ENCODE assay signal across 1 cellular context in the genomic region with DNA sequence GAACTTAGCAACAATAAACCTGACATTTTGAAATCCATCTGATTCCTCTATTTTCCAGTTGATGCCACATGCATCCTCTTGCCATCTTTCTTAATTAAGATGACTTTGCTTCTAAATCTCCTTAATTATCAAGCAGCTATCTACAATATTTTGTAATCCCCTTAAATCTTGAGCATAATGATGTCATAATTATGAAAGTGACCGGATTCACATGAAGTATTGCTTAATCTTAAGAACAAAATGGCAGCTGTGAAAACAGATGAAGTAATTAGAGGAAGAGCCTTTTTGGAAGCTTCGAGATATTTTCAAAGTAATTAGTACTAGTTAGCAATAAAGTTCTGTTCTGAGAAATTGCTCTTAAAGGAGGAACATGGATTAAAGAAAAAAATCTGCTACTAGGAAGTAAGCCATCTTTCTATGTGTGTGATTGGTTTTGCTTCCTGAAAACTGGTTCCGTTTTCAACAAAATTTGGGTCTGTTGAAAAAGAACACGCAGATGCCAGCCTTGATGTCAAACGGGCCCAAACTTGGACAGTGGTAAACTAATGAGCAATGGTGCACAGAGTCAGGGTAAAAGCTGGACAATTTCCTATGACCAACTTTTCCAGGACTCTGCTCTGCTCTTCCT.
TF ChIP-seq lines count a peak whose summit lies in the region.

No MANE protein-coding gene starts in this region.

TF ChIP-seq in IMR-90, 13 proteins besides CTCF, POLR2A, EP300 and RAD21:
- no peak for TF ChIP-seq NFE2L2 (IDR thresholded peaks at IDR 0.05; ENCODE audit: low read depth, low read length)
- peak; percentile 61 for TF ChIP-seq CEBPB (IDR thresholded peaks at IDR 0.05; ENCODE audit: low read depth, low read length)
